Comparison of ENCODE assay signal across 23 cellular contexts in the genomic region with DNA sequence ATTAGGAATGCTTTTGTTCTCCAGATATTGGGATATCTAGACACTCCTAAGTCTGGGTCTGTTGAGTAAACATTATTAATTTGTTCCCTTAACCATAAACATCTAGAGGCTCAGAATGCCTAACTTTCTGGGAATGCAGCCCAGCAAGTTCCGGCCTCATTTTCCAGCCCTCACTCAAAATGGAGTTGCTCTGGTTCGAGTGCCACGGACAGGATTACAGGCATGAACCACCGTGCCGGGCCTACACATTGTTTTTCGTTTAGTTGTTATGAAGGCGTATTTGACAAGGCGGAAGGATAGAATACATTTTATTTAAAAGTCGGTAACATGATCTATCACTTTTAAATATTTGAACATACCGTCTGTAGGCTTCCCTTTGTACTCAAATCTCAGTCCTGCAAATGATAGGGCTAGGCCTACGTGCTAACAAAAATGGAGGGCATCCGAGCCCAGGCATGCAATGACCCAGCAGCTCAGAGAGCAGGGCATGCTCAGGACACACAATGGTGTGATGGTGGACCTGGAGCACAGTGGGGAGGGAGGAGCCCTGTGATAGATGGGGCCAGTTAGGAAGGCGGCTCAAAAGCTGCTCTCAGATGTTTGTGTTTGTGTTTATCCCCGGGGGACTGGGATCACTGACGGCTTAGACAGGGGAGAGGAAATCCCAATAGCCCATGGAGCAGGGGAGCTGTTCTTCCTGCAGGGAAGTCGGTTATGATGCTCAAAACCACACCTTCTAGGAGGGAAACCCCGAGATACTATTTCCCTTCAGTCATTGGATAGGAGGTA. TPM values are rescaled to one million over a fixed set of nuclear protein-coding genes. Genes with fewer than 3 reads are reported as not detected.
DNase-seq lines count a peak whose midpoint lies in the region; ATAC-seq and TF ChIP-seq lines count a peak whose summit lies in the region.
"Had no signal": no experiment of that assay in that cellular context is flagged by ENCODE, and none has a peak within 500 bp of the region (broad histone marks: within the 10 kb centered on the region; RNA-seq: fewer than 3 reads in every experiment).

No MANE protein-coding gene starts in this region.

- POLR2A ChIA-PET in WTC11 (lab: Charles Lee), result no interaction called here

- no peak overlapping the region for H3K27ac ChIP-seq in GM23338 (ENCODE audit: low read depth)
- H3K27ac ChIP-seq: SK-N-MC had no signal

- no peak overlapping the region for H3K4me3 ChIP-seq in GM23338
- H3K4me3 ChIP-seq: SK-N-MC had no signal

- H3K9me3 Mint-ChIP-seq in GM23338, result no peaks in the 10 kb centered on the region
- H3K9me3 Mint-ChIP-seq in WTC11, result no peaks in the 10 kb centered on the region
- H3K9me3 Mint-ChIP-seq in memory B cell, result no peaks in the 10 kb centered on the region
- peaks cover 5% of the 10 kb centered on the region for H3K9me3 Mint-ChIP-seq in chondrocyte (ENCODE audit: low read depth)

- DNase-seq in D341Med (ENCODE audit: low spot score) (peak; percentile 51), GM23338 (ENCODE audit: low spot score) (no peak), WTC11 (ENCODE audit: low spot score) (no peak), memory B cell (ENCODE audit: low spot score in 2 of 2) (no peak), chondrocyte (ENCODE audit: low spot score) (no peak), HPDE6-E6E7 (ENCODE audit: extremely low spot score) (no peak), NCI-H2107 treated with DMSO at 0.1 percent for 48 hours (lab: John Stamatoyannopoulos, UW; ENCODE audit: unreplicated experiment) (no peak)
- DNase-seq: BE2C, Calu3, DMS153, Karpas-422, NCI-H1092, NCI-H1417 treated with DMSO at 0.1 percent for 48 hours, NCI-H1694 treated with DMSO at 0.1 percent for 48 hours, NCI-H2081 treated with DMSO at 0.1 percent for 48 hours, NCI-H446 treated with DMSO at 0.1 percent for 48 hours, NCI-H526, SHP77 treated with DMSO at 0.1 percent for 48 hours had no signal

- H3K4me2 ChIP-seq in GM23338, result no peak overlapping the region

- H3K27me3 Mint-ChIP-seq in GM23338 (ENCODE audit: insufficient read depth, low read depth, poor library complexity) (peaks cover 4% of the 10 kb centered on the region), WTC11 (ENCODE audit: low read depth) (no peaks in the 10 kb centered on the region), memory B cell (no peaks in the 10 kb centered on the region), chondrocyte (ENCODE audit: low read depth) (no peaks in the 10 kb centered on the region)

- H3K4me1 Mint-ChIP-seq in GM23338 (peaks cover 10% of the 10 kb centered on the region), WTC11 (peaks cover 12% of the 10 kb centered on the region), memory B cell (peaks cover 18% of the 10 kb centered on the region), chondrocyte (ENCODE audit: low read depth) (no peaks in the 10 kb centered on the region)

- H3K4me3 Mint-ChIP-seq in GM23338, result no peak overlapping the region
- no peak overlapping the region for H3K4me3 Mint-ChIP-seq in WTC11
- no peak overlapping the region for H3K4me3 Mint-ChIP-seq in memory B cell
- no peak overlapping the region for H3K4me3 Mint-ChIP-seq in chondrocyte (ENCODE audit: unreplicated experiment)
- H3K4me3 Mint-ChIP-seq: CD14-positive monocyte had no signal

- peak overlapping the region; percentile 80 for H2AFZ ChIP-seq in GM23338

- no peaks in the 10 kb centered on the region for H3K27me3 ChIP-seq in GM23338 (ENCODE audit: insufficient read depth)
- H3K27me3 ChIP-seq: BE2C had no signal

- H3K79me2 ChIP-seq in GM23338 (replicated peaks; ENCODE audit: insufficient read depth), result no peaks in the 10 kb centered on the region

- CTCF ChIA-PET in WTC11 (lab: Charles Lee), result no interaction called here

- H3K9me2 ChIP-seq in GM23338 (ENCODE audit: insufficient read depth), result 0 out of 2 replicates have a peak, but pooled peaks cover 3% of the 10 kb centered on the region

- H4K20me1 ChIP-seq in GM23338 (replicated peaks; ENCODE audit: insufficient read depth), result no peaks in the 10 kb centered on the region

- H3K36me3 ChIP-seq in GM23338 (ENCODE audit: insufficient read depth), result no peaks in the 10 kb centered on the region
- H3K36me3 ChIP-seq: BE2C had no signal

- no peaks in the 10 kb centered on the region for H3F3A ChIP-seq in GM23338 (replicated peaks; ENCODE audit: low read depth)

- no peak for TF ChIP-seq CTCF in GM23338 (conservative IDR thresholded peaks at IDR 0.05; ENCODE audit: low read depth in 2 of 2)
- TF ChIP-seq CTCF in WTC11 (IDR thresholded peaks at IDR 0.05), result no peak
- TF ChIP-seq CTCF in chondrocyte (IDR thresholded peaks at IDR 0.05), result no peak

- no peaks in the 10 kb centered on the region for H3K36me3 Mint-ChIP-seq in GM23338 (ENCODE audit: low read depth)
- no peaks in the 10 kb centered on the region for H3K36me3 Mint-ChIP-seq in WTC11
- H3K36me3 Mint-ChIP-seq in memory B cell, result no peaks in the 10 kb centered on the region
- no peaks in the 10 kb centered on the region for H3K36me3 Mint-ChIP-seq in chondrocyte (ENCODE audit: low read depth)

- ATAC-seq in GM23338 (peak; percentile 39; the same call in 1 of the 3 replicates), WTC11 (peak; percentile 50; the same call in 1 of the 2 replicates), memory B cell (ENCODE audit: low read depth) (no peak)
- ATAC-seq: Panc1 had no signal

- peaks cover 8% of the 10 kb centered on the region for H3K4me1 ChIP-seq in GM23338 (ENCODE audit: insufficient read depth)
- H3K4me1 ChIP-seq: BE2C had no signal

- H3K27ac Mint-ChIP-seq in GM23338 (no peak overlapping the region), WTC11 (no peak overlapping the region), memory B cell (peak overlapping the region; percentile 12), chondrocyte (ENCODE audit: unreplicated experiment) (no peak overlapping the region)

TF ChIP-seq in GM23338, 12 proteins besides CTCF, POLR2A, EP300 and RAD21:
- TF ChIP-seq JUNB (IDR thresholded peaks at IDR 0.05; ENCODE audit: unreplicated experiment) (no peak), ZNF114 (CRISPR knock-in tag; IDR thresholded peaks at IDR 0.05) (no peak)
- TF ChIP-seq, protein P1, sequence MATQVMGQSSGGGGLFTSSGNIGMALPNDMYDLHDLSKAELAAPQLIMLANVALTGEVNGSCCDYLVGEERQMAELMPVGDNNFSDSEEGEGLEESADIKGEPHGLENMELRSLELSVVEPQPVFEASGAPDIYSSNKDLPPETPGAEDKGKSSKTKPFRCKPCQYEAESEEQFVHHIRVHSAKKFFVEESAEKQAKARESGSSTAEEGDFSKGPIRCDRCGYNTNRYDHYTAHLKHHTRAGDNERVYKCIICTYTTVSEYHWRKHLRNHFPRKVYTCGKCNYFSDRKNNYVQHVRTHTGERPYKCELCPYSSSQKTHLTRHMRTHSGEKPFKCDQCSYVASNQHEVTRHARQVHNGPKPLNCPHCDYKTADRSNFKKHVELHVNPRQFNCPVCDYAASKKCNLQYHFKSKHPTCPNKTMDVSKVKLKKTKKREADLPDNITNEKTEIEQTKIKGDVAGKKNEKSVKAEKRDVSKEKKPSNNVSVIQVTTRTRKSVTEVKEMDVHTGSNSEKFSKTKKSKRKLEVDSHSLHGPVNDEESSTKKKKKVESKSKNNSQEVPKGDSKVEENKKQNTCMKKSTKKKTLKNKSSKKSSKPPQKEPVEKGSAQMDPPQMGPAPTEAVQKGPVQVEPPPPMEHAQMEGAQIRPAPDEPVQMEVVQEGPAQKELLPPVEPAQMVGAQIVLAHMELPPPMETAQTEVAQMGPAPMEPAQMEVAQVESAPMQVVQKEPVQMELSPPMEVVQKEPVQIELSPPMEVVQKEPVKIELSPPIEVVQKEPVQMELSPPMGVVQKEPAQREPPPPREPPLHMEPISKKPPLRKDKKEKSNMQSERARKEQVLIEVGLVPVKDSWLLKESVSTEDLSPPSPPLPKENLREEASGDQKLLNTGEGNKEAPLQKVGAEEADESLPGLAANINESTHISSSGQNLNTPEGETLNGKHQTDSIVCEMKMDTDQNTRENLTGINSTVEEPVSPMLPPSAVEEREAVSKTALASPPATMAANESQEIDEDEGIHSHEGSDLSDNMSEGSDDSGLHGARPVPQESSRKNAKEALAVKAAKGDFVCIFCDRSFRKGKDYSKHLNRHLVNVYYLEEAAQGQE (IDR thresholded peaks at IDR 0.05; ENCODE audit: unreplicated experiment), result no peak

TF ChIP-seq in WTC11, 78 proteins besides CTCF, POLR2A, EP300 and RAD21:
- no peak for TF ChIP-seq NFE2L1 (CRISPR knock-in tag; IDR thresholded peaks at IDR 0.05)
- no peak for TF ChIP-seq EMX1 (CRISPR knock-in tag; IDR thresholded peaks at IDR 0.05)
- TF ChIP-seq ATF1 (CRISPR knock-in tag; IDR thresholded peaks at IDR 0.05), result no peak
- no peak for TF ChIP-seq CREB1 (CRISPR knock-in tag; IDR thresholded peaks at IDR 0.05)
- TF ChIP-seq SMAD4 (CRISPR knock-in tag; IDR thresholded peaks at IDR 0.05), result no peak
- TF ChIP-seq ZNF416 (CRISPR knock-in tag; IDR thresholded peaks at IDR 0.05), result no peak
- TF ChIP-seq CREM (CRISPR knock-in tag; IDR thresholded peaks at IDR 0.05), result no peak
- TF ChIP-seq GABPB1 (CRISPR knock-in tag; IDR thresholded peaks at IDR 0.05), result no peak
- TF ChIP-seq ETV6 (CRISPR knock-in tag; IDR thresholded peaks at IDR 0.05), result no peak
- no peak for TF ChIP-seq ZNF232 (CRISPR knock-in tag; IDR thresholded peaks at IDR 0.05)
- TF ChIP-seq, protein P2, sequence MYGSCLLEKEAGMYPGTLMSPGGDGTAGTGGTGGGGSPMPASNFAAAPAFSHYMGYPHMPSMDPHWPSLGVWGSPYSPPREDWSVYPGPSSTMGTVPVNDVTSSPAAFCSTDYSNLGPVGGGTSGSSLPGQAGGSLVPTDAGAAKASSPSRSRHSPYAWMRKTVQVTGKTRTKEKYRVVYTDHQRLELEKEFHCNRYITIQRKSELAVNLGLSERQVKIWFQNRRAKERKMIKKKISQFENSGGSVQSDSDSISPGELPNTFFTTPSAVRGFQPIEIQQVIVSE (CRISPR knock-in tag; IDR thresholded peaks at IDR 0.05; ENCODE audit: borderline replicate concordance), result no peak

RNA-seq across cellular contexts. Expression of a gene that starts 2.9 kb away (rescaled TPM):
- not detected in 2 replicates for total RNA-seq in GM23338 (2014; rRNA removed; shearing (Covaris generic))
- polyA plus RNA-seq in GM23338 (2016; fragmentation: Nextera tagmentation; extraction: Ambion mirVana), result not detected in 2 replicates
- total RNA-seq in WTC11 (2021), result not detected in 3 replicates
- total RNA-seq in chondrocyte, result not detected in 3 replicates
- total RNA-seq: Calu3; Daoy; T-helper 1 cell treated with Interleukin-12 subunit alpha and Interleukin-12 subunit beta and Interleukin-4 antibody, amounts not matched to agents 30 ng/mL and 1 ng/mL, for 36 hours had no signal
- polyA plus RNA-seq: CD14-positive monocyte had no signal

RNA-seq across cellular contexts. Expression of a gene that starts 11.6 kb away (rescaled TPM):
- not detected in 2 replicates for total RNA-seq in GM23338 (2014; rRNA removed; shearing (Covaris generic))
- polyA plus RNA-seq in GM23338 (2016; fragmentation: Nextera tagmentation; extraction: Ambion mirVana), result 0.12 TPM in 1 of 2 replicates, not detected in the other
- total RNA-seq in WTC11 (2021) (not detected in 3 replicates), chondrocyte (not detected in 3 replicates)
- total RNA-seq: Calu3; Daoy; T-helper 1 cell treated with Interleukin-12 subunit alpha and Interleukin-12 subunit beta and Interleukin-4 antibody, amounts not matched to agents 30 ng/mL and 1 ng/mL, for 36 hours had no signal
- polyA plus RNA-seq: CD14-positive monocyte had no signal
